Comparison of ENCODE assay signal across 8 cellular contexts in the genomic region with DNA sequence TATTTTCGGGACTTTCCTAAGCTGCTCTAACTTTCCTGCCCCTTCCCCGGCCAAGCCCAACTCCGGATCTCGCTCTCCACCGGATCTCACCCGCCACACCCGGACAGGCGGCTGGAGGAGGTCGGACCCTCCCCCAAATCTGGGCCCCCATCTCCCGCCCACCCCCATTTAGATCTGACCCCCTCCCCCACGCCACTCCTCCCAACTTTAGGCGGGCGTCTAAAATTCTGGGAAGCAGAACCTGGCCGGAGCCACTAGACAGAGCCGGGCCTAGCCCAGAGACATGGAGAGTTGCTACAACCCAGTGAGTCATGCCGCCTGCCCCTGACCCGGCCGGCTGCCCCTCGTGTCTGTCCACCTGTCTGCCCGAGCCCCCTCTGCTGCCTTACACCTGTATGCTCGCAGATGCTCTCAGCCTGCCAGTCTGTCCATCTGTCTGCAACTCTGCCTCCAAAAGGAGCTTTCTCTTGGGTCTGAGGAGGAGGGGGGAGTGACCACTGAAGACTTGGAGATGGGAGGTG. TPM values are rescaled to one million over a fixed set of nuclear protein-coding genes. Genes with fewer than 3 reads are reported as not detected.
A peak's percentile ranks its signal among the peaks of the same experiment; 100 is the strongest.
DNase-seq lines count a peak whose midpoint lies in the region; ATAC-seq and TF ChIP-seq lines count a peak whose summit lies in the region.

A gene (plus strand): TSS at position 29 of the 521 bp plus-strand sequence. CDS start 255 bp downstream, at position 284.

- no peak for DNase-seq in RWPE2 (ENCODE audit: low spot score)
- no peak for DNase-seq in neural crest cell (ENCODE audit: low read depth, low spot score)
- no peak for DNase-seq in MV-4-11 (lab: John Stamatoyannopoulos, UW)
- DNase-seq in activated CD4-positive, CD25-positive, alpha-beta regulatory T cell (lab: John Stamatoyannopoulos, UW): no peak

- peak within 1 kb of the TSS; percentile 58 for H3K4me3 ChIP-seq in RWPE2 (ENCODE audit: severe bottlenecking)

- ATAC-seq in RWPE2 (ENCODE audit: low read depth) (no peak), esophagus mucosa (no peak), GM19455 (IDR thresholded peaks at IDR 0.05; ENCODE audit: unreplicated experiment) (no peak), GM18870 (IDR thresholded peaks at IDR 0.05; ENCODE audit: unreplicated experiment) (no peak)

- peak; percentile 33 for TF ChIP-seq POLR2A in GM10847 (IDR thresholded peaks at IDR 0.05; ENCODE audit: extremely low read depth, insufficient read length)

- no peak for TF ChIP-seq CTCF in RWPE2 (IDR thresholded peaks at IDR 0.05; ENCODE audit: poor library complexity, severe bottlenecking)
- TF ChIP-seq CTCF in neural crest cell (conservative IDR thresholded peaks at IDR 0.05): no peak

- H3K36me3 Mint-ChIP-seq in neural crest cell (ENCODE audit: low read depth): no peaks in the 10 kb centered on the region

- H3K36me3 ChIP-seq in RWPE2 (ENCODE audit: low read depth): peaks cover 20% of the 10 kb centered on the region

- peaks cover 24% of the 10 kb centered on the region for H3K27me3 Mint-ChIP-seq in neural crest cell (ENCODE audit: low read depth)

- peaks cover 38% of the 10 kb centered on the region for H3K4me1 Mint-ChIP-seq in neural crest cell

- H3K9me3 Mint-ChIP-seq in neural crest cell: no peaks in the 10 kb centered on the region

- H3K9me3 ChIP-seq in RWPE2 (ENCODE audit: severe bottlenecking): no peaks in the 10 kb centered on the region

- H3K4me3 Mint-ChIP-seq in neural crest cell: peak within 1 kb of the TSS; percentile 92

- peak within 1 kb of the TSS; percentile 19 for H3K27ac Mint-ChIP-seq in neural crest cell (ENCODE audit: unreplicated experiment)

- H3K27me3 ChIP-seq in RWPE2 (ENCODE audit: insufficient read depth, poor library complexity, severe bottlenecking): no peaks in the 10 kb centered on the region

- no peaks in the 10 kb centered on the region for H3K4me1 ChIP-seq in RWPE2 (ENCODE audit: insufficient read depth, poor library complexity, severe bottlenecking)

- H3K27ac ChIP-seq in RWPE2 (ENCODE audit: poor library complexity, severe bottlenecking): peak within 1 kb of the TSS; percentile 43

RNA-seq across cellular contexts. Expression of the gene that starts here (rescaled TPM):
- 10.3 TPM for total RNA-seq in esophagus mucosa
- total RNA-seq in neural crest cell: 22.9 and 26.1 TPM in 2 replicates
